Comparison of ENCODE assay signal across 19 cellular contexts in genomic region chr6:161115468-161115867, GRCh38.
DNase-seq lines count a peak whose midpoint lies in the region; ATAC-seq and FAIRE-seq lines count a peak whose summit lies in the region.
"Had no signal": no experiment of that assay in that cellular context is flagged by ENCODE, and none has a peak within 500 bp of the region (broad histone marks: within the 10 kb centered on the region; RNA-seq: fewer than 3 reads in every experiment).

No MANE protein-coding gene starts in this region.

- ATAC-seq in activated T-cell treated with anti-CD3 and anti-CD28 coated beads, Interleukin-2, amount 50 U/mL, for 72 hours (replicated peaks in 1 of 2): peak in 1 of 2 donors; percentile 57
- no peak for ATAC-seq in activated T-cell treated with anti-CD3 and anti-CD28 coated beads, Interleukin-2, amount 50 U/mL, for 4 hours
- ATAC-seq in GM21381 (IDR thresholded peaks at IDR 0.05; ENCODE audit: unreplicated experiment) (peak; percentile 64), T-cell (replicated peaks in 1 of 4) (no peak)
- ATAC-seq in natural killer cell treated with Interleukin-12 subunit alpha and Interleukin-12 subunit beta and Interleukin-15 and Interleukin-18, amount 100 ng/mL, for 72 hours: no peak
- ATAC-seq: esophagus mucosa had no signal

- CTCF ChIA-PET in T-cell (lab: Charles Lee): no interaction called here

- peaks cover 19 to 55% of the 10 kb centered on the region in 2 donors for H3K36me3 Mint-ChIP-seq in activated T-cell treated with anti-CD3 and anti-CD28 coated beads, Interleukin-2, amount 50 U/mL, for 72 hours (ENCODE audit: insufficient read depth in 2 of 2)
- peaks cover 77% of the 10 kb centered on the region for H3K36me3 Mint-ChIP-seq in activated T-cell treated with anti-CD3 and anti-CD28 coated beads, Interleukin-2, amount 50 U/mL, for 4 hours (ENCODE audit: insufficient read depth)
- peaks cover 87% of the 10 kb centered on the region for H3K36me3 Mint-ChIP-seq in T-cell
- peaks cover 31% of the 10 kb centered on the region for H3K36me3 Mint-ChIP-seq in natural killer cell treated with Interleukin-12 subunit alpha and Interleukin-12 subunit beta and Interleukin-15 and Interleukin-18, amount 100 ng/mL, for 72 hours

- FAIRE-seq in frontal cortex (lab: Jason Lieb, UNC): no peak
- FAIRE-seq: A204.1, astrocyte had no signal

- H3K27me3 Mint-ChIP-seq in activated T-cell treated with anti-CD3 and anti-CD28 coated beads, Interleukin-2, amount 50 U/mL, for 72 hours (ENCODE audit: low read depth): no peaks in the 10 kb centered on the region
- no peaks in the 10 kb centered on the region for H3K27me3 Mint-ChIP-seq in activated T-cell treated with anti-CD3 and anti-CD28 coated beads, Interleukin-2, amount 50 U/mL, for 4 hours (ENCODE audit: low read depth)
- no peaks in the 10 kb centered on the region for H3K27me3 Mint-ChIP-seq in T-cell
- H3K27me3 Mint-ChIP-seq in natural killer cell treated with Interleukin-12 subunit alpha and Interleukin-12 subunit beta and Interleukin-15 and Interleukin-18, amount 100 ng/mL, for 72 hours: no peaks in the 10 kb centered on the region

- no peak for DNase-seq in activated T-cell treated with anti-CD3 and anti-CD28 coated beads, Interleukin-2, amount 50 U/mL, for 72 hours
- DNase-seq in activated T-cell treated with anti-CD3 and anti-CD28 coated beads, Interleukin-2, amount 50 U/mL, for 4 hours: no peak
- no peak for DNase-seq in T-cell
- no peak for DNase-seq in natural killer cell treated with Interleukin-12 subunit alpha and Interleukin-12 subunit beta and Interleukin-15 and Interleukin-18, amount 100 ng/mL, for 72 hours (ENCODE audit: low spot score)
- DNase-seq in NCI-H69 (lab: John Stamatoyannopoulos, UW): no peak
- no peak for DNase-seq in frontal cortex (ENCODE audit: low spot score in 2 of 2)
- no peak for DNase-seq in NOMO-1 (lab: John Stamatoyannopoulos, UW; ENCODE audit: unreplicated experiment in 2 of 2)
- DNase-seq: activated CD4-positive, CD25-positive, alpha-beta regulatory T cell treated with anti-CD3 and anti-CD28 coated beads, Interleukin-2, amount 50 U/mL, for 72 hours; activated gamma-delta T cell treated with Interleukin-2 at 50 U/mL for 16 hours; effector CD4-positive, alpha-beta T cell; GDM1; H7; NCI-H1092 treated with DMSO at 0.1 percent for 48 hours; NCI-H2081; NCI-H510A had no signal

- H3K4me3 Mint-ChIP-seq in activated T-cell treated with anti-CD3 and anti-CD28 coated beads, Interleukin-2, amount 50 U/mL, for 72 hours: peak overlapping the region; percentile 5 to 53
- no peak overlapping the region for H3K4me3 Mint-ChIP-seq in activated T-cell treated with anti-CD3 and anti-CD28 coated beads, Interleukin-2, amount 50 U/mL, for 4 hours
- H3K4me3 Mint-ChIP-seq in T-cell: no peak overlapping the region
- no peak overlapping the region for H3K4me3 Mint-ChIP-seq in natural killer cell treated with Interleukin-12 subunit alpha and Interleukin-12 subunit beta and Interleukin-15 and Interleukin-18, amount 100 ng/mL, for 72 hours

- POLR2A ChIA-PET in T-cell (lab: Charles Lee): no interaction called here

- H3K9me3 Mint-ChIP-seq in activated T-cell treated with anti-CD3 and anti-CD28 coated beads, Interleukin-2, amount 50 U/mL, for 72 hours: peaks cover 2 to 5% of the 10 kb centered on the region in 2 donors
- H3K9me3 Mint-ChIP-seq in activated T-cell treated with anti-CD3 and anti-CD28 coated beads, Interleukin-2, amount 50 U/mL, for 4 hours: peaks cover 5% of the 10 kb centered on the region
- peaks cover 3 to 5% (median 4%) of the 10 kb centered on the region in 3 donors for H3K9me3 Mint-ChIP-seq in T-cell
- peaks cover 4% of the 10 kb centered on the region for H3K9me3 Mint-ChIP-seq in natural killer cell treated with Interleukin-12 subunit alpha and Interleukin-12 subunit beta and Interleukin-15 and Interleukin-18, amount 100 ng/mL, for 72 hours

- peak overlapping the region; percentile 93 for H3K27ac Mint-ChIP-seq in activated T-cell treated with anti-CD3 and anti-CD28 coated beads, Interleukin-2, amount 50 U/mL, for 72 hours
- H3K27ac Mint-ChIP-seq in T-cell: peak overlapping the region; percentile 11 to 44
- H3K27ac Mint-ChIP-seq in natural killer cell treated with Interleukin-12 subunit alpha and Interleukin-12 subunit beta and Interleukin-15 and Interleukin-18, amount 100 ng/mL, for 72 hours: peak overlapping the region; percentile 19 to 53

- H3K4me1 Mint-ChIP-seq in activated T-cell treated with anti-CD3 and anti-CD28 coated beads, Interleukin-2, amount 50 U/mL, for 72 hours (ENCODE audit: low read depth): peaks cover 46% of the 10 kb centered on the region
- H3K4me1 Mint-ChIP-seq in activated T-cell treated with anti-CD3 and anti-CD28 coated beads, Interleukin-2, amount 50 U/mL, for 4 hours (ENCODE audit: low read depth): peaks cover 20% of the 10 kb centered on the region
- H3K4me1 Mint-ChIP-seq in T-cell: peaks cover 14 to 22% (median 15%) of the 10 kb centered on the region in 3 donors
- peaks cover 0 to 7% of the 10 kb centered on the region in 2 donors for H3K4me1 Mint-ChIP-seq in natural killer cell treated with Interleukin-12 subunit alpha and Interleukin-12 subunit beta and Interleukin-15 and Interleukin-18, amount 100 ng/mL, for 72 hours (ENCODE audit: low read depth in 2 of 2)

Comparison
In these comparisons a context has a peak if more than half of its experiments do, and no peak if none do; other contexts are left out.
1. H3K4me3 Mint-ChIP-seq: peak in activated T-cell treated with anti-CD3 and anti-CD28 coated beads, Interleukin-2, amount 50 U/mL, for 72 hours (2 of 2); none in activated T-cell treated with anti-CD3 and anti-CD28 coated beads, Interleukin-2, amount 50 U/mL, for 4 hours (single experiment), T-cell (0 of 3) and natural killer cell treated with Interleukin-12 subunit alpha and Interleukin-12 subunit beta and Interleukin-15 and Interleukin-18, amount 100 ng/mL, for 72 hours (single experiment).
2. H3K27ac Mint-ChIP-seq: peak in every context shown above with its lines; median percentile 93 in activated T-cell treated with anti-CD3 and anti-CD28 coated beads, Interleukin-2, amount 50 U/mL, for 72 hours; 36 in natural killer cell treated with Interleukin-12 subunit alpha and Interleukin-12 subunit beta and Interleukin-15 and Interleukin-18, amount 100 ng/mL, for 72 hours; 28 in T-cell.